ENCODE assay signal across 33 cellular contexts in genomic region chr7:74518654-74519053, GRCh38.
"Had no signal": no experiment of that assay in that cellular context is flagged by ENCODE, and none has a peak within 500 bp of the region (broad histone marks: within the 10 kb centered on the region; RNA-seq: fewer than 3 reads in every experiment).

No MANE protein-coding gene starts in this region.

- H3K9me3 ChIP-seq: ascending aorta, colonic mucosa had no signal

- H3K4me1 ChIP-seq: ascending aorta, breast epithelium, colonic mucosa had no signal

- FAIRE-seq: endometrium, endothelial cell of umbilical vein had no signal

- H3K27me3 ChIP-seq: ascending aorta, breast epithelium, cardiac muscle cell, colonic mucosa, esophagus squamous epithelium, gastroesophageal sphincter, heart right ventricle had no signal

- H3K27me3 Mint-ChIP-seq: activated CD4-positive, alpha-beta memory T cell treated with anti-CD3 and anti-CD28 coated beads for 36 hours; activated CD4-positive, alpha-beta T cell treated with anti-CD3 and anti-CD28 coated beads for 36 hours; activated CD4-positive, alpha-beta T cell treated with anti-CD3 and anti-CD28 coated beads, Interleukin-2, amount 10 ng/mL, durations not matched to agents 24 days and 14 days; activated naive CD8-positive, alpha-beta T cell treated with anti-CD3 and anti-CD28 coated beads, Interleukin-2, amount 10 ng/mL, durations not matched to agents 7 days and 5 days; activated T-helper 17 cell treated with anti-CD3 and anti-CD28 coated beads, Interleukin-2, amount 50 U/mL, for 72 hours; brain; T-helper 17 cell had no signal

- H3K4me3 ChIP-seq: ascending aorta, breast epithelium, cardiac muscle cell, colonic mucosa, esophagus squamous epithelium, gastroesophageal sphincter, heart right ventricle had no signal

- H3K9me3 Mint-ChIP-seq: activated CD4-positive, alpha-beta memory T cell treated with anti-CD3 and anti-CD28 coated beads for 36 hours; activated T-helper 17 cell treated with anti-CD3 and anti-CD28 coated beads, Interleukin-2, amount 50 U/mL, for 72 hours had no signal

- H3K27ac ChIP-seq: ascending aorta, breast epithelium, colonic mucosa, epithelial cell of prostate, esophagus squamous epithelium, gastroesophageal sphincter, heart right ventricle, WERI-Rb-1 had no signal

- H3K4me1 Mint-ChIP-seq: activated CD4-positive, alpha-beta T cell treated with anti-CD3 and anti-CD28 coated beads for 36 hours; activated CD4-positive, alpha-beta T cell treated with anti-CD3 and anti-CD28 coated beads, Interleukin-2, amount 10 ng/mL, durations not matched to agents 24 days and 14 days; activated naive CD8-positive, alpha-beta T cell treated with anti-CD3 and anti-CD28 coated beads, Interleukin-2, amount 10 ng/mL, durations not matched to agents 7 days and 5 days; activated T-helper 17 cell treated with anti-CD3 and anti-CD28 coated beads, Interleukin-2, amount 50 U/mL, for 72 hours; T-helper 17 cell had no signal

- H3K27ac Mint-ChIP-seq: activated CD4-positive, alpha-beta memory T cell treated with anti-CD3 and anti-CD28 coated beads for 36 hours; activated CD4-positive, alpha-beta T cell treated with anti-CD3 and anti-CD28 coated beads for 36 hours; activated CD4-positive, alpha-beta T cell treated with anti-CD3 and anti-CD28 coated beads, Interleukin-2, amount 10 ng/mL, durations not matched to agents 24 days and 14 days; activated CD8-positive, alpha-beta T cell treated with anti-CD3 and anti-CD28 coated beads, Interleukin-2, amount 10 ng/mL, durations not matched to agents 7 days and 5 days; activated naive CD4-positive, alpha-beta T cell treated with anti-CD3 and anti-CD28 coated beads for 36 hours; activated naive CD4-positive, alpha-beta T cell treated with anti-CD3 and anti-CD28 coated beads, Interleukin-2, amount 50 U/mL, for 72 hours; activated naive CD8-positive, alpha-beta T cell treated with anti-CD3 and anti-CD28 coated beads, Interleukin-2, amount 10 ng/mL, durations not matched to agents 7 days and 5 days; activated T-helper 17 cell treated with anti-CD3 and anti-CD28 coated beads, Interleukin-2, amount 50 U/mL, for 72 hours; T-helper 17 cell; T-helper 2 cell treated with Interferon-gamma antibody and Interleukin-4, amounts not matched to agents 5 μg/mL and 100 μg/mL, for 36 hours had no signal

- H3K4me3 Mint-ChIP-seq: activated CD4-positive, alpha-beta memory T cell treated with anti-CD3 and anti-CD28 coated beads for 36 hours; activated CD4-positive, alpha-beta T cell treated with anti-CD3 and anti-CD28 coated beads for 36 hours; activated CD4-positive, alpha-beta T cell treated with anti-CD3 and anti-CD28 coated beads, Interleukin-2, amount 10 ng/mL, durations not matched to agents 24 days and 14 days; activated CD8-positive, alpha-beta T cell treated with anti-CD3 and anti-CD28 coated beads, Interleukin-2, amount 10 ng/mL, durations not matched to agents 7 days and 5 days; activated naive CD4-positive, alpha-beta T cell treated with anti-CD3 and anti-CD28 coated beads for 36 hours; activated naive CD8-positive, alpha-beta T cell treated with anti-CD3 and anti-CD28 coated beads, Interleukin-2, amount 10 ng/mL, durations not matched to agents 7 days and 5 days; activated T-cell treated with anti-CD3 and anti-CD28 coated beads, Interleukin-2, amount 50 U/mL, for 4 hours; activated T-helper 17 cell treated with anti-CD3 and anti-CD28 coated beads, Interleukin-2, amount 50 U/mL, for 72 hours; brain; T-helper 17 cell; T-helper 2 cell treated with Interferon-gamma antibody and Interleukin-4, amounts not matched to agents 5 μg/mL and 100 μg/mL, for 36 hours had no signal

- H3K36me3 ChIP-seq: breast epithelium, colonic mucosa had no signal

- H3K36me3 Mint-ChIP-seq: activated naive CD8-positive, alpha-beta T cell treated with anti-CD3 and anti-CD28 coated beads, Interleukin-2, amount 10 ng/mL, durations not matched to agents 7 days and 5 days had no signal

- DNase-seq: activated CD4-positive, alpha-beta memory T cell treated with anti-CD3 and anti-CD28 coated beads for 36 hours; activated CD4-positive, alpha-beta T cell treated with anti-CD3 and anti-CD28 coated beads for 36 hours; activated CD4-positive, alpha-beta T cell treated with anti-CD3 and anti-CD28 coated beads, Interleukin-2, amount 10 ng/mL, durations not matched to agents 24 days and 14 days; activated CD4-positive, CD25-positive, alpha-beta regulatory T cell; activated CD4-positive, CD25-positive, alpha-beta regulatory T cell treated with anti-CD3 and anti-CD28 coated beads, Interleukin-2, amount 50 U/mL, for 72 hours; activated CD8-positive, alpha-beta T cell treated with anti-CD3 and anti-CD28 coated beads, Interleukin-2, amount 10 ng/mL, durations not matched to agents 7 days and 5 days; activated effector memory CD4-positive, alpha-beta T cell treated with Interleukin-2 at 50 U/mL for 16 hours; activated gamma-delta T cell treated with Interleukin-2 at 50 U/mL for 16 hours; activated naive CD4-positive, alpha-beta T cell treated with anti-CD3 and anti-CD28 coated beads for 36 hours; activated naive CD8-positive, alpha-beta T cell treated with anti-CD3 and anti-CD28 coated beads, Interleukin-2, amount 10 ng/mL, durations not matched to agents 7 days and 5 days; activated T-cell treated with anti-CD3 and anti-CD28 coated beads, Interleukin-2, amount 50 U/mL, for 4 hours; central memory CD4-positive, alpha-beta T cell; cerebellar nuclear complex; colonic mucosa; effector CD8-positive, alpha-beta T cell; esophagus squamous epithelium; foreskin melanocyte; heart right ventricle; T-helper 1 cell; T-helper 17 cell; T1000 had no signal

- ATAC-seq: activated CD4-positive, alpha-beta T cell treated with anti-CD3 and anti-CD28 coated beads for 36 hours; activated CD8-positive, alpha-beta T cell treated with anti-CD3 and anti-CD28 coated beads, Interleukin-2, amount 10 ng/mL, durations not matched to agents 7 days and 5 days; activated naive CD4-positive, alpha-beta T cell treated with anti-CD3 and anti-CD28 coated beads, Interleukin-2, amount 50 U/mL, for 72 hours; activated T-cell treated with anti-CD3 and anti-CD28 coated beads, Interleukin-2, amount 50 U/mL, for 4 hours; activated T-helper 17 cell treated with anti-CD3 and anti-CD28 coated beads, Interleukin-2, amount 50 U/mL, for 72 hours; gastroesophageal sphincter; heart right ventricle; T-helper 17 cell had no signal
